ENCODE assay signal across 8 cellular contexts in the genomic region with DNA sequence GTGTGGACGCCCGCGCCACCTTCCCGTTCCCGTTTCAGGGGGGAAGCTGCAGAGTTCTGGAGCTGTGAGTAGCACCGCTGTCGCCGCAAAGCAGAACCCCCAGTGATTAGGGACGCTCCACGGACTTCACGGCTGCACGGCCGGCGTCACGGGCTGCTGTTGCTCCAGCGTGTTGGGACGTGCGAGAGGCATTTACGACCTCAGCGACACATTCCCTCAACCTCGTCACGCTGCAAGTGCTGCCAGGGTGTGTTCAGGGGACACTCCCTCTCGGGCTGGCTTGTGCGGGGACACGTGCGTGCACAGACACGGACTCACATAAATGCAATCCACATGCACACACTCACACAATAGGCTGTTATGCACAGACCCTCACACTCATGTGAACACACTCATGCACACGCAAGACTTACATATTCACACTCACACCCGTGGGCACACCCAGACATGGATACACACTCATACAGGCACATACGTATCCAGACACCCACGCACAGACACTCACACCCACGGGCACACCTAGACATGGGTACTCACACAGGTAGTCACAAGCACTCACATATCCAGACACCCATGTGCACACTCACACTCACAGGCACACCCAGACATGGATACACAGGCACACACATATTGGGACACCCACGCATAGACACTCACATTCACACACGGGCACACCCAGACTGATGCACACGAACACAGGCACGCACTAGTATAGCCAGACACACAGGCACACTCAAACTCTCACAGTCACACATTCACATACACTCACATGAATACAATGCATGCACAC.
DNase-seq lines count a peak whose midpoint lies in the region; ATAC-seq and TF ChIP-seq lines count a peak whose summit lies in the region.
"Not testable (repeated sequence)": the region's sequence is repeated elsewhere in the genome, so short reads cannot be mapped to it uniquely, and the experiment has no call there.

No MANE protein-coding gene starts in this region.

- not testable (repeated sequence) for BruUV-seq in A673 (replicated peaks; lab: Mats Ljungman, UMichigan)

- not testable (repeated sequence) for TF ChIP-seq POLR2A in prostate gland (IDR thresholded peaks at IDR 0.05)

- 50% methylated on average over 13 of the region's 36 CpGs for WGBS in prostate gland

- in situ Hi-C loops in astrocyte of the spinal cord (cut with HindIII; ENCODE audit: low sequenced_read_pairs): not testable (repeated sequence)

- peak; percentile 17 for DNase-seq in A673 (ENCODE audit: low spot score)
- DNase-seq in HFFc6; astrocyte of the spinal cord (ENCODE audit: low read depth, low spot score): not testable (repeated sequence)
- peak; percentile 43 for DNase-seq in RWPE2 (ENCODE audit: low spot score)
- DNase-seq in left lobe of liver (ENCODE audit: low spot score): peak; percentile 18
- DNase-seq in prostate gland (ENCODE audit: low spot score): peak; percentile 77
- peak; percentile 38 for DNase-seq in upper lobe of right lung

- not testable (repeated sequence) for H3K4me1 ChIP-seq in A673 (ENCODE audit: insufficient read depth, low read length, poor library complexity, severe bottlenecking); RWPE2 (ENCODE audit: insufficient read depth, poor library complexity, severe bottlenecking); prostate gland (replicated peaks); upper lobe of right lung

- not testable (repeated sequence) for H3K27ac Mint-ChIP-seq in HFFc6

- POLR2A ChIA-PET in A673 (lab: Charles Lee; ENCODE audit: low non-redundant PET): not testable (repeated sequence)

- H3K27ac ChIP-seq in A673 (ENCODE audit: low read depth, low read length, poor library complexity, severe bottlenecking); RWPE2 (ENCODE audit: poor library complexity, severe bottlenecking); prostate gland; upper lobe of right lung: not testable (repeated sequence)

- TF ChIP-seq CTCF in A673 (conservative IDR thresholded peaks at IDR 0.05; ENCODE audit: low read depth, low read length); HFFc6 (IDR thresholded peaks at IDR 0.05); RWPE2 (IDR thresholded peaks at IDR 0.05; ENCODE audit: poor library complexity, severe bottlenecking); astrocyte of the spinal cord (IDR thresholded peaks at IDR 0.05; ENCODE audit: low read depth, low read length); prostate gland (IDR thresholded peaks at IDR 0.05); upper lobe of right lung (IDR thresholded peaks at IDR 0.05): not testable (repeated sequence)

- ATAC-seq in RWPE2 (ENCODE audit: low read depth): peak; percentile 49; the same call in 1 of the 3 replicates
- ATAC-seq in esophagus mucosa: peak; percentile 87
- not testable (repeated sequence) for ATAC-seq in left lobe of liver, upper lobe of right lung

- H3K36me3 ChIP-seq in A673 (ENCODE audit: insufficient read depth, low read length, poor library complexity, severe bottlenecking); RWPE2 (ENCODE audit: low read depth); prostate gland; upper lobe of right lung: not testable (repeated sequence)

- CTCF ChIA-PET in A673 (lab: Charles Lee): not testable (repeated sequence)

- H3K9me3 Mint-ChIP-seq in HFFc6: peaks cover 16% of the 10 kb centered on the region

- H3K36me3 Mint-ChIP-seq in HFFc6 (ENCODE audit: low read depth): peaks cover 26% of the 10 kb centered on the region

- H3K4me3 Mint-ChIP-seq in HFFc6: peak overlapping the region; percentile 75

- H3K9me3 ChIP-seq in A673 (ENCODE audit: low read depth, low read length, poor library complexity, severe bottlenecking); RWPE2 (ENCODE audit: severe bottlenecking); prostate gland; upper lobe of right lung: not testable (repeated sequence)

- H3K4me3 ChIP-seq in A673 (ENCODE audit: low read depth, low read length, poor library complexity, severe bottlenecking); RWPE2 (ENCODE audit: severe bottlenecking); upper lobe of right lung: not testable (repeated sequence)
- H3K4me3 ChIP-seq in astrocyte of the spinal cord (ENCODE audit: low read depth, low read length) (peak overlapping the region; percentile 33), prostate gland (peak overlapping the region in 1 of 2 donors; percentile 10)

- H3K4me1 Mint-ChIP-seq in HFFc6 (ENCODE audit: low read depth): peaks cover 38% of the 10 kb centered on the region

- H3K27me3 ChIP-seq in A673 (replicated peaks; ENCODE audit: insufficient read depth, low read depth, low read length, poor library complexity); RWPE2 (ENCODE audit: insufficient read depth, poor library complexity, severe bottlenecking); prostate gland (replicated peaks; ENCODE audit: insufficient read depth); upper lobe of right lung: not testable (repeated sequence)

- H3K27me3 Mint-ChIP-seq in HFFc6 (ENCODE audit: insufficient read depth): not testable (repeated sequence)

- intact Hi-C loops in A673 (cut with micrococcal nuclease; ENCODE audit: unreplicated experiment); prostate gland (cut with DNase I); upper lobe of right lung (cut with DNase I): not testable (repeated sequence)
